In genomic region chr7:1262441-1262840, GRCh38 we compare ENCODE assay signal across 37 cellular contexts. TPM values are rescaled to one million over a fixed set of nuclear protein-coding genes. Genes with fewer than 3 reads are reported as not detected.
"Had no signal": no experiment of that assay in that cellular context is flagged by ENCODE, and none has a peak within 500 bp of the region (broad histone marks: within the 10 kb centered on the region; RNA-seq: fewer than 3 reads in every experiment).

No MANE protein-coding gene starts in this region.

- H3K9me3 ChIP-seq: colonic mucosa, esophagus squamous epithelium, gastroesophageal sphincter had no signal

- H3K36me3 ChIP-seq: brain microvascular endothelial cell, colonic mucosa, esophagus squamous epithelium, gastroesophageal sphincter had no signal

- ATAC-seq: activated CD4-positive, alpha-beta T cell treated with anti-CD3 and anti-CD28 coated beads for 36 hours; activated CD8-positive, alpha-beta memory T cell treated with anti-CD3 and anti-CD28 coated beads, Interleukin-2, amount 10 ng/mL, durations not matched to agents 7 days and 5 days; activated CD8-positive, alpha-beta T cell treated with anti-CD3 and anti-CD28 coated beads, Interleukin-2, amount 10 ng/mL, durations not matched to agents 7 days and 5 days; gastroesophageal sphincter had no signal

- H3K4me3 ChIP-seq: colonic mucosa, esophagus squamous epithelium, gastroesophageal sphincter had no signal

- H3K27me3 ChIP-seq: colonic mucosa had no signal

- DNase-seq: activated CD4-positive, alpha-beta memory T cell treated with anti-CD3 and anti-CD28 coated beads for 36 hours; activated CD4-positive, alpha-beta T cell treated with anti-CD3 and anti-CD28 coated beads for 36 hours; activated CD4-positive, alpha-beta T cell treated with anti-CD3 and anti-CD28 coated beads, Interleukin-2, amount 10 ng/mL, durations not matched to agents 24 days and 14 days; activated CD4-positive, CD25-positive, alpha-beta regulatory T cell; activated CD4-positive, CD25-positive, alpha-beta regulatory T cell treated with anti-CD3 and anti-CD28 coated beads, Interleukin-2, amount 50 U/mL, for 72 hours; activated CD8-positive, alpha-beta memory T cell treated with anti-CD3 and anti-CD28 coated beads, Interleukin-2, amount 10 ng/mL, durations not matched to agents 7 days and 5 days; activated CD8-positive, alpha-beta memory T cell treated with anti-CD3 and anti-CD28 coated beads, Interleukin-2, amount 50 U/mL, for 4 hours; activated CD8-positive, alpha-beta T cell treated with anti-CD3 and anti-CD28 coated beads, Interleukin-2, amount 10 ng/mL, durations not matched to agents 7 days and 5 days; activated effector memory CD4-positive, alpha-beta T cell treated with anti-CD3 and anti-CD28 coated beads, Interleukin-2, amount 50 U/mL, for 16 hours; activated naive CD4-positive, alpha-beta T cell treated with anti-CD3 and anti-CD28 coated beads for 36 hours; activated T-cell treated with anti-CD3 and anti-CD28 coated beads, Interleukin-2, amount 50 U/mL, for 1 hour; activated T-cell treated with anti-CD3 and anti-CD28 coated beads, Interleukin-2, amount 50 U/mL, for 48 hours; amniotic stem cell; anterior cingulate cortex; brain microvascular endothelial cell; caudate nucleus; colonic mucosa; effector CD8-positive, alpha-beta T cell; esophagus squamous epithelium; foreskin melanocyte; T-helper 2 cell had no signal

- H3K4me1 ChIP-seq: colonic mucosa, esophagus squamous epithelium, gastroesophageal sphincter had no signal

- FAIRE-seq: astrocyte, bronchial epithelial cell, endometrium, endothelial cell of umbilical vein had no signal

- H3K27ac ChIP-seq: brain microvascular endothelial cell, colonic mucosa, epithelial cell of prostate, esophagus squamous epithelium, gastroesophageal sphincter had no signal

RNA-seq across cellular contexts. Expression of gene UNCX, which starts 29.8 kb away (rescaled TPM):
- total RNA-seq: activated CD4-positive, alpha-beta memory T cell treated with anti-CD3 and anti-CD28 coated beads for 36 hours; activated CD4-positive, alpha-beta T cell treated with anti-CD3 and anti-CD28 coated beads for 36 hours; activated CD4-positive, alpha-beta T cell treated with anti-CD3 and anti-CD28 coated beads, Interleukin-2, amount 10 ng/mL, durations not matched to agents 24 days and 14 days; activated CD8-positive, alpha-beta memory T cell treated with anti-CD3 and anti-CD28 coated beads for 36 hours; activated CD8-positive, alpha-beta memory T cell treated with anti-CD3 and anti-CD28 coated beads, Interleukin-2, amount 10 ng/mL, durations not matched to agents 7 days and 5 days; activated CD8-positive, alpha-beta T cell treated with anti-CD3 and anti-CD28 coated beads, Interleukin-2, amount 10 ng/mL, durations not matched to agents 7 days and 5 days; activated naive CD4-positive, alpha-beta T cell treated with anti-CD3 and anti-CD28 coated beads for 36 hours; activated T-helper 1 cell treated with anti-CD3 and anti-CD28 coated beads, Interleukin-12 subunit alpha, Interleukin-12 subunit beta, Interleukin-2, Interleukin-4 antibody, amounts not matched to agents 30 ng/mL and 10 ng/mL and 1 ng/mL, durations not matched to agents 14 hours and 24 hours and 36 hours; activated T-helper 2 cell treated with anti-CD3 and anti-CD28 coated beads, Interferon-gamma antibody, Interleukin-2, Interleukin-4, amounts not matched to agents 10 μg/mL and 5 μg/mL and 100 μg/mL, durations not matched to agents 14 hours and 24 hours and 36 hours; astrocyte; bronchial epithelial cell; colonic mucosa; dermis microvascular lymphatic vessel endothelial cell; endothelial cell of umbilical vein; esophagus squamous epithelium; fibroblast of lung; fibroblast of villous mesenchyme; gastroesophageal sphincter; glomerular endothelial cell; T-helper 1 cell treated with Interleukin-12 subunit alpha and Interleukin-12 subunit beta and Interleukin-4 antibody, amounts not matched to agents 30 ng/mL and 1 ng/mL, for 36 hours had no signal
- polyA plus RNA-seq: adipose tissue, endothelial cell of umbilical vein, esophagus, fibroblast of lung had no signal
